20 cellular contexts compared by ENCODE assay signal in the genomic region with DNA sequence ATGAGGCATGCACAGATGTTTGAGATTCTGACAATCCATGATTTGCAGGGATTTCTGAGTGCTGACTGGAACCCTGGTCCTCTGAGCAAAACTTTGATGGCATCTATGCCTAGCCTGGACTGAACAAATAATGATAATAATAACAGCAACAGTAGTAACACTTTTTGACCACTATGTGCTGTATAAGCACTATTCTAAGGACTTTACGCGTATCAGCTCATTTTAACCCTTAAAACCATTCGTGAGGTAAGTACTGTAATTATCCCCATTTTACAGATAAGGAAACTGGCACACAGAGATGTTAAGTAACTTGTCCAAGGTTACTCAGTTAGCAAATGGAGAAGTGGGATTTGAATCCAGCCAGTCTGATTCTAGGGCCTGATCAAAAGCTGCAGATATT.
DNase-seq lines count a peak whose midpoint lies in the region; ATAC-seq, FAIRE-seq and TF ChIP-seq lines count a peak whose summit lies in the region.
"Had no signal": no experiment of that assay in that cellular context is flagged by ENCODE, and none has a peak within 500 bp of the region (broad histone marks: within the 10 kb centered on the region; RNA-seq: fewer than 3 reads in every experiment).

No MANE protein-coding gene starts in this region.

- DNase-seq in HepG2 (ENCODE audit: low spot score) (no peak), right lobe of liver (no peak), HFFc6 (no peak), K562 (ENCODE audit: extremely low read depth in 1 of 4, low spot score in 3 of 4) (peak in 1 of 4 experiments; percentile 14), activated gamma-delta T cell treated with Interleukin-2 at 50 U/mL for 16 hours (no peak)
- DNase-seq in activated CD8-positive, alpha-beta memory T cell treated with anti-CD3 and anti-CD28 coated beads for 24 hours: no peak
- DNase-seq: ACHN; C1 segment of cervical spinal cord; CD8-positive, alpha-beta memory T cell; H7; NCI-H1105; NCI-H2081 treated with DMSO at 0.1 percent for 48 hours; NCI-H510A; NCI-H774; SHP77; T-cell had no signal

- WGBS in HepG2 (ENCODE audit: low lambda C conversion rate): 58% methylated on average over 3 of the region's 3 CpGs
- WGBS in right lobe of liver (ENCODE audit: insufficient coverage, low coverage, low lambda C conversion rate, missing lambda C conversion rate): 50% methylated on average over 3 of the region's 3 CpGs
- 6% methylated on average over 3 of the region's 3 CpGs for WGBS in K562 (ENCODE audit: insufficient coverage, low coverage, missing lambda C conversion rate)

- FAIRE-seq in HepG2 (lab: Jason Lieb, UNC) (no peak), K562 (lab: Jason Lieb, UNC) (no peak)
- FAIRE-seq: D721Med had no signal

- TF ChIP-seq RAD21 in HepG2 (CRISPR knock-in tag; IDR thresholded peaks at IDR 0.05): no peak
- TF ChIP-seq RAD21 in K562 (CRISPR knock-in tag; conservative IDR thresholded peaks at IDR 0.05 in 1 of 2, IDR thresholded peaks at IDR 0.05 in 1 of 2): 0 out of 4 replicates have a peak, but pooled peaks of 1 of the 2 experiments have one; percentile 8

- H3K4me3 Mint-ChIP-seq in HFFc6: peak overlapping the region; percentile 70
- H3K4me3 Mint-ChIP-seq: CD8-positive, alpha-beta memory T cell; T-cell had no signal

- H3K4me2 ChIP-seq in HepG2 (ENCODE audit: low read depth, low read length): no peak overlapping the region
- H3K4me2 ChIP-seq in K562 (ENCODE audit: insufficient read depth, low read length): no peak overlapping the region
- H3K4me2 ChIP-seq in skeletal muscle satellite cell (ENCODE audit: low read length): peak overlapping the region; percentile 19

- POLR2A ChIA-PET in HepG2 (lab: Yijun Ruan, JAX): no interaction called here
- POLR2A ChIA-PET in K562 (lab: Yijun Ruan, JAX): no interaction called here

- TF ChIP-seq POLR2A in HepG2 (IDR thresholded peaks at IDR 0.05; ENCODE audit: insufficient read depth in 1 of 2, low read depth in 2 of 2, low read length in 2 of 2) (no peak), right lobe of liver (IDR thresholded peaks at IDR 0.05) (no peak), K562 (conservative IDR thresholded peaks at IDR 0.05) (no peak)

- H3K9ac ChIP-seq in HepG2 (ENCODE audit: insufficient read depth, low read depth, low read length) (no peak overlapping the region), K562 (ENCODE audit: insufficient read depth in 1 of 2, low read depth in 2 of 2, low read length in 2 of 2) (no peak overlapping the region), skeletal muscle satellite cell (ENCODE audit: low read depth, low read length) (no peak overlapping the region)

- peaks cover 15% of the 10 kb centered on the region for H3K4me1 ChIP-seq in HepG2 (ENCODE audit: insufficient read depth, low read length)
- no peaks in the 10 kb centered on the region for H3K4me1 ChIP-seq in right lobe of liver
- H3K4me1 ChIP-seq in K562 (replicated peaks in 1 of 2; ENCODE audit: control insufficient read depth in 2 of 2, insufficient read depth in 2 of 2, low read length in 2 of 2): no peaks in the 10 kb centered on the region
- H3K4me1 ChIP-seq in skeletal muscle satellite cell (ENCODE audit: control insufficient read depth, insufficient read depth, low read length): peaks cover 25% of the 10 kb centered on the region

- intact Hi-C loops in HepG2 (cut with micrococcal nuclease; ENCODE audit: unreplicated experiment): loop anchor here (5.0 kb wide), 1 partner anchor 545 kb away; no protein-coding TSS in a partner anchor
- intact Hi-C loops in right lobe of liver (cut with DNase I): no loop called here
- intact Hi-C loops in K562 (cut with micrococcal nuclease): no loop called here

- TF ChIP-seq CTCF in HepG2 (CRISPR knock-in tag; IDR thresholded peaks at IDR 0.05) (no peak), right lobe of liver (IDR thresholded peaks at IDR 0.05) (no peak), HFFc6 (IDR thresholded peaks at IDR 0.05) (peak; percentile 50), K562 (IDR thresholded peaks at IDR 0.05 in 2 of 3, conservative IDR thresholded peaks at IDR 0.05 in 1 of 3; ENCODE audit: insufficient read depth in 2 of 3, low read depth in 1 of 3, low read length in 3 of 3) (0 out of 6 replicates have a peak, but pooled peaks of 1 of the 3 experiments have one; percentile 18)

- H3K4me3 ChIP-seq in HepG2 (replicated peaks in 1 of 3; ENCODE audit: insufficient read depth in 1 of 3, low read depth in 2 of 3, low read length in 3 of 3) (no peak overlapping the region), right lobe of liver (no peak overlapping the region), K562 (no peak overlapping the region), skeletal muscle satellite cell (ENCODE audit: low read length) (no peak overlapping the region)
- H3K4me3 ChIP-seq: SK-N-MC had no signal

- in situ Hi-C loops in HepG2 (cut with HindIII; ENCODE audit: extremely low pct_ligation_motif_present, low pct_unique_long_range_greater_than_20kb) (no loop called here), K562 (cut with MboI) (no loop called here)

- CTCF ChIA-PET in HepG2 (lab: Yijun Ruan, JAX; ENCODE audit: low intra/inter-chr PET ratio, low total read pairs): no interaction called here
- CTCF ChIA-PET in K562 (lab: Yijun Ruan, JAX; ENCODE audit: low intra/inter-chr PET ratio): no interaction called here

- H4K20me1 ChIP-seq in HepG2 (ENCODE audit: insufficient read depth, low read length) (no peaks in the 10 kb centered on the region), K562 (replicated peaks; ENCODE audit: control insufficient read depth, insufficient read depth, low read length) (no peaks in the 10 kb centered on the region)

- H3K79me2 ChIP-seq in HepG2 (ENCODE audit: insufficient read depth, low read length) (no peaks in the 10 kb centered on the region), K562 (ENCODE audit: control insufficient read depth, insufficient read depth, low read length) (no peaks in the 10 kb centered on the region)

- peaks cover 0 to 4% of the 10 kb centered on the region in 2 experiments; a peak in 1 of 5 replicates for H3K27me3 ChIP-seq in HepG2 (ENCODE audit: control insufficient read depth in 1 of 2, insufficient read depth in 2 of 2, low read length in 2 of 2)
- H3K27me3 ChIP-seq in right lobe of liver: no peaks in the 10 kb centered on the region
- peaks cover 0 to 13% of the 10 kb centered on the region in 2 experiments; a peak in 2 of 5 replicates for H3K27me3 ChIP-seq in K562 (ENCODE audit: control insufficient read depth in 2 of 2, insufficient read depth in 2 of 2, low read length in 2 of 2)
- no peaks in the 10 kb centered on the region for H3K27me3 ChIP-seq in skeletal muscle satellite cell (ENCODE audit: control insufficient read depth, insufficient read depth, low read length)

- peaks cover 15% of the 10 kb centered on the region for H3K36me3 Mint-ChIP-seq in HFFc6 (ENCODE audit: low read depth)
- H3K36me3 Mint-ChIP-seq: CD8-positive, alpha-beta memory T cell; T-cell had no signal

- peak overlapping the region; percentile 82 for H3K27ac Mint-ChIP-seq in HFFc6
- H3K27ac Mint-ChIP-seq: CD8-positive, alpha-beta memory T cell; T-cell had no signal

- H3K9me3 ChIP-seq in HepG2 (ENCODE audit: low read length) (no peaks in the 10 kb centered on the region), right lobe of liver (no peaks in the 10 kb centered on the region), K562 (replicated peaks; ENCODE audit: control insufficient read depth, insufficient read depth, low read depth, low read length) (no peaks in the 10 kb centered on the region), skeletal muscle satellite cell (replicated peaks; ENCODE audit: low read length) (no peaks in the 10 kb centered on the region)

- H3K9me1 ChIP-seq in K562 (ENCODE audit: control insufficient read depth, insufficient read depth, low read length): no peaks in the 10 kb centered on the region

- H3K9me3 Mint-ChIP-seq in HFFc6: peaks cover 11% of the 10 kb centered on the region; the same call in 1 of the 2 replicates

- TF ChIP-seq EP300 in HepG2 (IDR thresholded peaks at IDR 0.05; ENCODE audit: low read depth in 2 of 2, low read length in 2 of 2): no peak
- TF ChIP-seq EP300 in HepG2 (CRISPR knock-in tag; IDR thresholded peaks at IDR 0.05; ENCODE audit: borderline replicate concordance): no peak
- no peak for TF ChIP-seq EP300 in K562 (IDR thresholded peaks at IDR 0.05; ENCODE audit: low read length)

- BruUV-seq in HepG2 (replicated peaks; lab: Mats Ljungman, UMichigan) (no TSS peak), K562 (replicated peaks; lab: Mats Ljungman, UMichigan) (no TSS peak)

- H3K27ac ChIP-seq in HepG2 (ENCODE audit: extremely low read length, insufficient read depth, low read length): no peak overlapping the region
- no peak overlapping the region for H3K27ac ChIP-seq in right lobe of liver
- H3K27ac ChIP-seq in K562 (ENCODE audit: extremely low read depth, low read depth, low read length): no peak overlapping the region
- H3K27ac ChIP-seq: SK-N-MC had no signal

- ATAC-seq in HepG2 (no peak), right lobe of liver (no peak), K562 (peak; percentile 52; the same call in 1 of the 3 replicates), HG02973 (IDR thresholded peaks at IDR 0.05; ENCODE audit: unreplicated experiment) (no peak)
- ATAC-seq: T-cell had no signal

- H3K36me3 ChIP-seq in HepG2 (replicated peaks in 1 of 2; ENCODE audit: control insufficient read depth in 1 of 2, insufficient read depth in 2 of 2, low read length in 2 of 2) (no peaks in the 10 kb centered on the region), right lobe of liver (no peaks in the 10 kb centered on the region), K562 (ENCODE audit: control insufficient read depth, insufficient read depth, low read length) (no peaks in the 10 kb centered on the region), skeletal muscle satellite cell (ENCODE audit: insufficient read depth, low read length) (no peaks in the 10 kb centered on the region)

- peaks cover 80% of the 10 kb centered on the region for H3K4me1 Mint-ChIP-seq in HFFc6 (ENCODE audit: low read depth)
- H3K4me1 Mint-ChIP-seq: CD8-positive, alpha-beta memory T cell; T-cell had no signal

- H3K27me3 Mint-ChIP-seq in HFFc6 (ENCODE audit: insufficient read depth): no peaks in the 10 kb centered on the region; the same call in 1 of the 2 replicates

- no peak overlapping the region for H2AFZ ChIP-seq in HepG2 (ENCODE audit: low read length)
- H2AFZ ChIP-seq in K562 (ENCODE audit: low read depth, low read length): no peak overlapping the region

TF ChIP-seq in HepG2, 621 proteins besides CTCF, POLR2A, EP300 and RAD21:
- TF ChIP-seq MAFK (conservative IDR thresholded peaks at IDR 0.05 in 1 of 2, IDR thresholded peaks at IDR 0.05 in 1 of 2; ENCODE audit: low read length in 2 of 2) (peak; percentile 6 to 61; a peak in 2 of 4 replicates), MAFF (IDR thresholded peaks at IDR 0.05; ENCODE audit: low read depth, low read length) (peak; percentile 46; the same call in 1 of the 2 replicates), ZNF773 (CRISPR knock-in tag; IDR thresholded peaks at IDR 0.05; ENCODE audit: borderline replicate concordance) (no peak)

TF ChIP-seq in K562, 482 proteins besides CTCF, POLR2A, EP300 and RAD21:
- TF ChIP-seq RBM25 (IDR thresholded peaks at IDR 0.05; ENCODE audit: low read depth, low read length, severe bottlenecking) (peak; percentile 69), ZNF316 (IDR thresholded peaks at IDR 0.05) (peak; percentile 61), RFX7 (CRISPR knock-in tag; IDR thresholded peaks at IDR 0.05) (no peak)
